28 cellular contexts compared by ENCODE assay signal in genomic region chr7:148078126-148078525, GRCh38.
"Had no signal": no experiment of that assay in that cellular context is flagged by ENCODE, and none has a peak within 500 bp of the region (broad histone marks: within the 10 kb centered on the region; RNA-seq: fewer than 3 reads in every experiment).

No MANE protein-coding gene starts in this region.

- H2AFZ ChIP-seq: hepatocyte, neural progenitor cell had no signal

- H3K9me3 ChIP-seq: spleen, thoracic aorta, upper lobe of left lung had no signal

- H3K4me2 ChIP-seq: hepatocyte, neural progenitor cell had no signal

- H3K79me2 ChIP-seq: hepatocyte had no signal

- H3K27me3 ChIP-seq: hepatocyte, neural progenitor cell, spleen, upper lobe of left lung had no signal

- FAIRE-seq: TTC549 had no signal

- DNase-seq: activated CD4-positive, alpha-beta T cell treated with anti-CD3 and anti-CD28 coated beads, Interleukin-2, amount 10 ng/mL, durations not matched to agents 7 days and 5 days; activated CD4-positive, CD25-positive, alpha-beta regulatory T cell treated with anti-CD3 and anti-CD28 coated beads, Interleukin-2, amount 50 U/mL, for 72 hours; activated CD8-positive, alpha-beta memory T cell treated with anti-CD3 and anti-CD28 coated beads, Interleukin-2, amount 10 ng/mL, durations not matched to agents 7 days and 5 days; activated CD8-positive, alpha-beta T cell treated with anti-CD3 and anti-CD28 coated beads for 36 hours; activated effector memory CD4-positive, alpha-beta T cell treated with anti-CD3 and anti-CD28 coated beads, Interleukin-2, amount 50 U/mL, for 16 hours; activated naive CD4-positive, alpha-beta T cell treated with anti-CD3 and anti-CD28 coated beads, Interleukin-2, amount 50 U/mL, for 16 hours; activated naive CD8-positive, alpha-beta T cell treated with anti-CD3 and anti-CD28 coated beads, Interleukin-2, amount 50 U/mL, for 24 hours; activated T-cell treated with anti-CD3 and anti-CD28 coated beads for 4 hours; anterior cingulate cortex; caudate nucleus; dermis blood vessel endothelial cell; effector CD8-positive, alpha-beta T cell; foreskin melanocyte; immature natural killer cell; mammary epithelial cell; naive thymus-derived CD8-positive, alpha-beta T cell; retina; spleen; stimulated activated CD4-positive, alpha-beta T cell treated with anti-CD3 and anti-CD28 coated beads, Interleukin-4, amount 100 ng/mL, for 1 hour; stimulated activated naive CD4-positive, alpha-beta T cell; upper lobe of left lung; WERI-Rb-1 had no signal

- ATAC-seq: activated CD8-positive, alpha-beta memory T cell treated with anti-CD3 and anti-CD28 coated beads, Interleukin-2, amount 10 ng/mL, durations not matched to agents 7 days and 5 days; activated CD8-positive, alpha-beta T cell treated with anti-CD3 and anti-CD28 coated beads for 36 hours; activated naive CD8-positive, alpha-beta T cell treated with anti-CD3 and anti-CD28 coated beads, Interleukin-2, amount 50 U/mL, for 24 hours; esophagus mucosa; left lobe of liver; naive thymus-derived CD8-positive, alpha-beta T cell had no signal

- H3K27ac ChIP-seq: hepatocyte, neural progenitor cell, spleen, thoracic aorta, upper lobe of left lung, WERI-Rb-1 had no signal

- H3K36me3 ChIP-seq: neural progenitor cell, spleen, thoracic aorta, upper lobe of left lung, WERI-Rb-1 had no signal

- H3K9ac ChIP-seq: neural progenitor cell had no signal

- H3K4me1 ChIP-seq: neural progenitor cell, spleen, upper lobe of left lung had no signal

- H3K4me3 ChIP-seq: hepatocyte, neural progenitor cell, spleen, thoracic aorta, upper lobe of left lung had no signal
